ENCODE assay signal across 9 cellular contexts in the genomic region with DNA sequence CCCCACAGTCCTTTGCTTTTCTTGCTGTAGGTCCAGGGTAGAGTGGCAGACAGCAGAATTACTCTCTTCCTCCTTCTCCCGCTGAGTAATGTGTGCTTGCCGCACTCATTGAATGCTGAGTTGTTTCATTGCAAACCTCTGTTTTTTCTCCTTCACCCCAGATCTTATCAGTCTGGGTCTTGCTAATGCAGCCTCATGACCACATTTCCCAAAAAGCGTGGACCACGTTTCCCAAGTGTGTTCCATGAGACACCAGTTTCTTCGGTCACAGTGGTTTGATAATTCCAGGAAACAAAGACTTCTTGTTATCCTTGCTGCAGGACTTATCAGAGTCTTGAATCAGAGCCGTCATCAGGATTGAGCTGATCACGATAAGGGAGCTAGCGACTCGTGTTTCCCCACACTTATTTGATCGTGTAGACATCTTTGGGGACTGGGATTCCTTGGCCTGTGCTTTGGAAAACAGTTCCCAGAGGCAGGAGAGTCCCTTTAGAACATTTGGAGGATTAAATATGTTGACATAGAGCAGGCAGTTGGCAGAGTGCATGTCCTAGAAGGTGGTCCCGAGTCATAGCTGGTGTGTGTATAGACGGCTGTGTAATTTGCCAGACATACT. TPM values are rescaled to one million over a fixed set of nuclear protein-coding genes. Genes with fewer than 3 reads are reported as not detected.
DNase-seq lines count a peak whose midpoint lies in the region; ATAC-seq and TF ChIP-seq lines count a peak whose summit lies in the region.
"Had no signal": no experiment of that assay in that cellular context is flagged by ENCODE, and none has a peak within 500 bp of the region (broad histone marks: within the 10 kb centered on the region; RNA-seq: fewer than 3 reads in every experiment).

No MANE protein-coding gene starts in this region.

- H3K36me3 Mint-ChIP-seq in natural killer cell treated with Interleukin-12 subunit alpha and Interleukin-12 subunit beta and Interleukin-15 and Interleukin-18, amount 100 ng/mL, for 72 hours, result no peaks in the 10 kb centered on the region

- CTCF ChIA-PET in IMR-90 (lab: Yijun Ruan, JAX), result no interaction called here

- H2AK9ac ChIP-seq in IMR-90 (replicated peaks; ENCODE audit: low read depth, low read length, poor library complexity), result no peak overlapping the region

- H3K9me1 ChIP-seq in IMR-90 (ENCODE audit: insufficient read depth, low read length), result peaks cover 33% of the 10 kb centered on the region

- H2AFZ ChIP-seq in IMR-90 (replicated peaks; ENCODE audit: low read length, poor library complexity), result no peak overlapping the region

- no peak overlapping the region for H3K4me3 ChIP-seq in IMR-90 (ENCODE audit: insufficient read depth, low read depth, low read length)
- H3K4me3 ChIP-seq: mucosa of descending colon had no signal

- ATAC-seq in IMR-90 (ENCODE audit: low read depth), result no peak
- ATAC-seq in natural killer cell treated with Interleukin-12 subunit alpha and Interleukin-12 subunit beta and Interleukin-15 and Interleukin-18, amount 100 ng/mL, for 72 hours, result no peak
- ATAC-seq in HG03571 (IDR thresholded peaks at IDR 0.05; ENCODE audit: unreplicated experiment), result no peak
- ATAC-seq: mucosa of descending colon had no signal

- no peak overlapping the region for H3K56ac ChIP-seq in IMR-90 (ENCODE audit: extremely low read depth, insufficient read depth, low read length)

- no peak overlapping the region for H3K4me2 ChIP-seq in IMR-90 (ENCODE audit: low read depth, low read length)

- H3K27ac Mint-ChIP-seq in natural killer cell treated with Interleukin-12 subunit alpha and Interleukin-12 subunit beta and Interleukin-15 and Interleukin-18, amount 100 ng/mL, for 72 hours, result peak overlapping the region; percentile 71 to 97

- peak; percentile 43 for DNase-seq in IMR-90
- no peak for DNase-seq in natural killer cell treated with Interleukin-12 subunit alpha and Interleukin-12 subunit beta and Interleukin-15 and Interleukin-18, amount 100 ng/mL, for 72 hours (ENCODE audit: low spot score)
- DNase-seq in NCI-H2081 (lab: John Stamatoyannopoulos, UW), result no peak
- no peak for DNase-seq in stimulated activated CD4-positive, alpha-beta T cell treated with anti-CD3 and anti-CD28 coated beads, Interleukin-4, amount 100 ng/mL, for 1 hour
- DNase-seq: mucosa of descending colon; NCI-H1092; stimulated activated CD4-positive, alpha-beta T cell treated with anti-CD3 and anti-CD28 coated beads, Interleukin-4, amount 100 ng/mL, for 24 hours had no signal

- TF ChIP-seq POLR2A in IMR-90 (IDR thresholded peaks at IDR 0.05; ENCODE audit: low read depth, low read length), result no peak

- H3K36me3 ChIP-seq in IMR-90 (ENCODE audit: control insufficient read depth, insufficient read depth, low read length), result peaks cover 41% of the 10 kb centered on the region

- intact Hi-C loops in IMR-90 (cut with micrococcal nuclease), result no loop called here

- no peak overlapping the region for H3K18ac ChIP-seq in IMR-90 (ENCODE audit: low read depth, low read length)

- no TSS peak for BruUV-seq in IMR-90 (replicated peaks; lab: Mats Ljungman, UMichigan)

- dilution Hi-C loops in IMR-90 (cut with HindIII; ENCODE audit: low sequenced_read_pairs, unreplicated experiment), result no loop called here

- H3K79me1 ChIP-seq in IMR-90 (ENCODE audit: low read depth in 1 of 2, low read length in 2 of 2), result peaks cover 18 to 78% of the 10 kb centered on the region in 2 experiments

- peaks cover 20% of the 10 kb centered on the region for H3K4me1 ChIP-seq in IMR-90 (ENCODE audit: control insufficient read depth, insufficient read depth, low read length)

- H3K9me3 Mint-ChIP-seq in natural killer cell treated with Interleukin-12 subunit alpha and Interleukin-12 subunit beta and Interleukin-15 and Interleukin-18, amount 100 ng/mL, for 72 hours, result no peaks in the 10 kb centered on the region

- no peak overlapping the region for H3K9ac ChIP-seq in IMR-90 (ENCODE audit: low read depth, low read length)

- no peak overlapping the region for H3K27ac ChIP-seq in IMR-90 (ENCODE audit: insufficient read depth, low read length)
- peak overlapping the region; percentile 37 for H3K27ac ChIP-seq in angular gyrus (ENCODE audit: low read depth, low read length)

- H4K20me1 ChIP-seq in IMR-90 (ENCODE audit: insufficient read depth, low read length), result peaks cover 43% of the 10 kb centered on the region

- H3K4me1 Mint-ChIP-seq in natural killer cell treated with Interleukin-12 subunit alpha and Interleukin-12 subunit beta and Interleukin-15 and Interleukin-18, amount 100 ng/mL, for 72 hours (ENCODE audit: low read depth in 2 of 2), result peaks cover 36 to 43% of the 10 kb centered on the region in 2 donors

- no peaks in the 10 kb centered on the region for H3K27me3 Mint-ChIP-seq in natural killer cell treated with Interleukin-12 subunit alpha and Interleukin-12 subunit beta and Interleukin-15 and Interleukin-18, amount 100 ng/mL, for 72 hours

- no peak overlapping the region for H2BK120ac ChIP-seq in IMR-90 (ENCODE audit: low read depth, low read length)

- POLR2A ChIA-PET in IMR-90 (lab: Charles Lee; ENCODE audit: unreplicated experiment), result no interaction called here

- WGBS in IMR-90 (ENCODE audit: extremely low coverage in 2 of 2, insufficient read length in 1 of 2), 2 experiments, result 83% methylated on average over 9 of the region's 12 CpGs; no CpG with 5 or more reads in 1 of the 2 experiments

- H3K27me3 ChIP-seq in IMR-90 (ENCODE audit: control insufficient read depth, insufficient read depth, low read length), result no peaks in the 10 kb centered on the region

- H3K4ac ChIP-seq in IMR-90 (ENCODE audit: low read depth, low read length), result no peak overlapping the region

- no peaks in the 10 kb centered on the region for H3K9me3 ChIP-seq in IMR-90 (ENCODE audit: control insufficient read depth, insufficient read depth, low read length)
- H3K9me3 ChIP-seq: mucosa of descending colon had no signal

- no peak for TF ChIP-seq RAD21 in IMR-90 (IDR thresholded peaks at IDR 0.05; ENCODE audit: low read length)

- H2BK20ac ChIP-seq in IMR-90 (ENCODE audit: low read depth, low read length), result peak overlapping the region; percentile 14; the same call in 1 of the 2 replicates

- H4K91ac ChIP-seq in IMR-90 (ENCODE audit: insufficient read depth, low read depth, low read length), result no peak overlapping the region

- no peak overlapping the region for H4K5ac ChIP-seq in IMR-90 (ENCODE audit: low read depth, low read length)

- peak overlapping the region; percentile 35; the same call in 1 of the 2 replicates for H3K23ac ChIP-seq in IMR-90 (ENCODE audit: low read depth, low read length)

- in situ Hi-C loops in IMR-90 (cut with MboI; ENCODE audit: low sequenced_read_pairs), result no loop called here

- no peak overlapping the region for H2BK15ac ChIP-seq in IMR-90 (ENCODE audit: low read depth, low read length)

- H3K4me3 Mint-ChIP-seq in natural killer cell treated with Interleukin-12 subunit alpha and Interleukin-12 subunit beta and Interleukin-15 and Interleukin-18, amount 100 ng/mL, for 72 hours, result peak overlapping the region; percentile 24

- H2AK5ac ChIP-seq in IMR-90 (ENCODE audit: low read depth, low read length), result 0 out of 2 replicates have a peak overlapping the region, but pooled peaks have one; percentile 35

- H2BK5ac ChIP-seq in IMR-90 (ENCODE audit: low read depth, low read length, poor library complexity, severe bottlenecking), result no peak overlapping the region

- no peak overlapping the region for H3K14ac ChIP-seq in IMR-90 (replicated peaks; ENCODE audit: low read depth, low read length)

- no peak for TF ChIP-seq CTCF in IMR-90 (conservative IDR thresholded peaks at IDR 0.05; ENCODE audit: low read depth, low read length)

- peak overlapping the region in 1 of 2 experiments; percentile 11; a peak in 1 of 4 replicates for H4K8ac ChIP-seq in IMR-90 (ENCODE audit: low read depth in 2 of 2, low read length in 2 of 2)

TF ChIP-seq in IMR-90, 13 proteins besides CTCF, POLR2A, EP300 and RAD21 (continues in another document):
- TF ChIP-seq FOS (IDR thresholded peaks at IDR 0.05; ENCODE audit: low read depth, low read length), result no peak
- no peak for TF ChIP-seq MAFK (IDR thresholded peaks at IDR 0.05; ENCODE audit: low read depth, low read length)
- TF ChIP-seq NFE2L2 (IDR thresholded peaks at IDR 0.05; ENCODE audit: low read depth, low read length), result no peak

RNA-seq across cellular contexts. Expression of a gene that starts 4.4 kb away (rescaled TPM):
- 42.8 and 45.8 TPM in 2 replicates for total RNA-seq in IMR-90 (2012; rRNA removed)
- 60.9 and 71.7 TPM in 2 replicates for polyA plus RNA-seq in IMR-90 (2012; rRNA removed)
- polyA plus RNA-seq in IMR-90 (2012; cell fraction: cytosol; rRNA removed), result 41.2 and 75.7 TPM in 2 replicates
- polyA plus RNA-seq in IMR-90 (2012; cell fraction: nucleus; rRNA removed; ENCODE audit: low replicate concordance), result 27.5 and 49.9 TPM in 2 replicates
- 10 to 100 TPM; 25.6 to 28.2 TPM for total RNA-seq in natural killer cell treated with Interleukin-12 subunit alpha and Interleukin-12 subunit beta and Interleukin-15 and Interleukin-18, amount 100 ng/mL, for 72 hours

RNA-seq across cellular contexts. Expression of a gene that starts 4.6 kb away (rescaled TPM):
- total RNA-seq in IMR-90 (2012; rRNA removed), result 5.8 and 6.8 TPM in 2 replicates
- 8.8 and 9.5 TPM in 2 replicates for polyA plus RNA-seq in IMR-90 (2012; rRNA removed)
- 6.3 and 7.8 TPM in 2 replicates for polyA plus RNA-seq in IMR-90 (2012; cell fraction: cytosol; rRNA removed)
- 23.1 and 33.9 TPM in 2 replicates for polyA plus RNA-seq in IMR-90 (2012; cell fraction: nucleus; rRNA removed; ENCODE audit: low replicate concordance)
- total RNA-seq in natural killer cell treated with Interleukin-12 subunit alpha and Interleukin-12 subunit beta and Interleukin-15 and Interleukin-18, amount 100 ng/mL, for 72 hours, result 10 to 100 TPM in 1 of 2 donors, 1 to 10 TPM in 1; 6.7 to 19.9 TPM

RNA-seq across cellular contexts. Expression of a gene that starts 34.5 kb away (rescaled TPM):
- total RNA-seq in IMR-90 (2012; rRNA removed), result 2.2 and 3.3 TPM in 2 replicates
- polyA plus RNA-seq in IMR-90 (2012; rRNA removed), result 8.4 and 10.0 TPM in 2 replicates
- 4.2 and 8.4 TPM in 2 replicates for polyA plus RNA-seq in IMR-90 (2012; cell fraction: cytosol; rRNA removed)
- polyA plus RNA-seq in IMR-90 (2012; cell fraction: nucleus; rRNA removed; ENCODE audit: low replicate concordance), result 18.1 and 18.9 TPM in 2 replicates
- total RNA-seq in natural killer cell treated with Interleukin-12 subunit alpha and Interleukin-12 subunit beta and Interleukin-15 and Interleukin-18, amount 100 ng/mL, for 72 hours, result 1 to 10 TPM in 1 of 2 donors, under 1 TPM in 1; 0.24 to 1.1 TPM

RNA-seq across cellular contexts. Expression of a gene that starts 56.7 kb away (rescaled TPM):
- total RNA-seq in IMR-90 (2012; rRNA removed), result 15.8 and 17.9 TPM in 2 replicates
- polyA plus RNA-seq in IMR-90 (2012; rRNA removed), result 27.8 and 30.2 TPM in 2 replicates
- 13.9 and 20.2 TPM in 2 replicates for polyA plus RNA-seq in IMR-90 (2012; cell fraction: cytosol; rRNA removed)
- 40.1 and 103 TPM in 2 replicates for polyA plus RNA-seq in IMR-90 (2012; cell fraction: nucleus; rRNA removed; ENCODE audit: low replicate concordance)
- 100 to 1,000 TPM in 1 of 2 donors, 10 to 100 TPM in 1; 89.5 to 152 TPM for total RNA-seq in natural killer cell treated with Interleukin-12 subunit alpha and Interleukin-12 subunit beta and Interleukin-15 and Interleukin-18, amount 100 ng/mL, for 72 hours
